10 cellular contexts compared by ENCODE assay signal in the genomic region with DNA sequence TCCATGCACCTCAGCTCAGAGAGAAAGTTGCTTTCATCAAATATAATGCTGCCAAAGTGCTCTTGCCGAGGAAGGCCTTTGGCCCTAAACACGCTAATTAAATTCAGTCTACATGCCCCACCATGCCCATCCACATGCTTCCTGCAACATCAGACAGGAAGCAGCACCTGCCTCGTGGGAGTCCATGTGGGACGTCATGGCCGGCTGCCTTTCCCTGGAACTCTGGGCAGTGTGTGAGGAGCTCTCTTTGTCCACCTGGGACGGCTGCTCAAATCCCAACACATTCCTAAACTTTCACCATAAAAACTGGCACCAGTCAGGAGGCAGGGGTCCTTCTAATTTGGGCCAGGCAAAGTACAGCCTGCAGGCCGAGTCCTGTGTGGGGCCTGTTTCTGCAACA.
A peak's percentile ranks its signal among the peaks of the same experiment; 100 is the strongest.
DNase-seq lines count a peak whose midpoint lies in the region; ATAC-seq lines count a peak whose summit lies in the region.
"Had no signal": no experiment of that assay in that cellular context is flagged by ENCODE, and none has a peak within 500 bp of the region (broad histone marks: within the 10 kb centered on the region; RNA-seq: fewer than 3 reads in every experiment).

No MANE protein-coding gene starts in this region.

- H3K27me3 Mint-ChIP-seq in activated naive CD4-positive, alpha-beta T cell treated with anti-CD3 and anti-CD28 coated beads, Interleukin-2, amount 10 ng/mL, durations not matched to agents 7 days and 5 days: peaks cover 3% of the 10 kb centered on the region
- no peaks in the 10 kb centered on the region for H3K27me3 Mint-ChIP-seq in activated naive CD8-positive, alpha-beta T cell treated with anti-CD3 and anti-CD28 coated beads, Interleukin-2, amount 50 U/mL, for 24 hours
- H3K27me3 Mint-ChIP-seq in stimulated activated naive B cell treated with anti-CD40 and anti-IgM and Interleukin-4, amounts not matched to agents 10 μg/mL and 1 μg/mL and 100 μg/mL, for 72 hours: peaks cover 8 to 18% of the 10 kb centered on the region in 2 donors

- H3K36me3 Mint-ChIP-seq in activated naive CD4-positive, alpha-beta T cell treated with anti-CD3 and anti-CD28 coated beads, Interleukin-2, amount 10 ng/mL, durations not matched to agents 7 days and 5 days: peaks cover 3% of the 10 kb centered on the region
- H3K36me3 Mint-ChIP-seq in activated naive CD8-positive, alpha-beta T cell treated with anti-CD3 and anti-CD28 coated beads, Interleukin-2, amount 50 U/mL, for 24 hours (ENCODE audit: low read depth): no peaks in the 10 kb centered on the region
- H3K36me3 Mint-ChIP-seq in stimulated activated effector memory CD8-positive, alpha-beta T cell treated with anti-CD3 and anti-CD28 coated beads, Interleukin-12 subunit alpha, Interleukin-12 subunit beta, amount 100 ng/mL, for 72 hours: no peaks in the 10 kb centered on the region
- H3K36me3 Mint-ChIP-seq in stimulated activated naive B cell treated with anti-CD40 and anti-IgM and Interleukin-4, amounts not matched to agents 10 μg/mL and 1 μg/mL and 100 μg/mL, for 72 hours: no peaks in the 10 kb centered on the region

- ATAC-seq in activated naive CD8-positive, alpha-beta T cell treated with anti-CD3 and anti-CD28 coated beads, Interleukin-2, amount 50 U/mL, for 24 hours: no peak
- no peak for ATAC-seq in stimulated activated effector memory CD8-positive, alpha-beta T cell treated with anti-CD3 and anti-CD28 coated beads, Interleukin-12 subunit alpha, Interleukin-12 subunit beta, amount 100 ng/mL, for 72 hours
- ATAC-seq in stimulated activated naive B cell treated with anti-CD40 and anti-IgM and Interleukin-4, amounts not matched to agents 10 μg/mL and 1 μg/mL and 100 μg/mL, for 72 hours (replicated peaks): no peak
- ATAC-seq: gastrocnemius medialis, PC-3 had no signal

- H3K9me3 Mint-ChIP-seq in activated naive CD4-positive, alpha-beta T cell treated with anti-CD3 and anti-CD28 coated beads, Interleukin-2, amount 10 ng/mL, durations not matched to agents 7 days and 5 days: no peaks in the 10 kb centered on the region
- no peaks in the 10 kb centered on the region for H3K9me3 Mint-ChIP-seq in activated naive CD8-positive, alpha-beta T cell treated with anti-CD3 and anti-CD28 coated beads, Interleukin-2, amount 50 U/mL, for 24 hours
- no peaks in the 10 kb centered on the region for H3K9me3 Mint-ChIP-seq in stimulated activated effector memory CD8-positive, alpha-beta T cell treated with anti-CD3 and anti-CD28 coated beads, Interleukin-12 subunit alpha, Interleukin-12 subunit beta, amount 100 ng/mL, for 72 hours
- no peaks in the 10 kb centered on the region for H3K9me3 Mint-ChIP-seq in stimulated activated naive B cell treated with anti-CD40 and anti-IgM and Interleukin-4, amounts not matched to agents 10 μg/mL and 1 μg/mL and 100 μg/mL, for 72 hours

- DNase-seq in activated naive CD4-positive, alpha-beta T cell treated with anti-CD3 and anti-CD28 coated beads, Interleukin-2, amount 10 ng/mL, durations not matched to agents 7 days and 5 days: peak; percentile 45
- no peak for DNase-seq in activated naive CD4-positive, alpha-beta T cell (lab: John Stamatoyannopoulos, UW)
- DNase-seq in NCI-H1694 (lab: John Stamatoyannopoulos, UW): peak; percentile 55
- DNase-seq in activated naive CD8-positive, alpha-beta T cell treated with anti-CD3 and anti-CD28 coated beads, Interleukin-2, amount 50 U/mL, for 24 hours: no peak
- DNase-seq in stimulated activated effector memory CD8-positive, alpha-beta T cell treated with anti-CD3 and anti-CD28 coated beads, Interleukin-12 subunit alpha, Interleukin-12 subunit beta, amount 100 ng/mL, for 72 hours (ENCODE audit: low spot score in 2 of 2): no peak
- no peak for DNase-seq in iPS-NIHi11 (ENCODE audit: low spot score)
- DNase-seq in CD1c-positive myeloid dendritic cell (ENCODE audit: extremely low spot score): no peak
- DNase-seq in stimulated activated naive B cell treated with anti-CD40 and anti-IgM and Interleukin-4, amounts not matched to agents 10 μg/mL and 1 μg/mL and 100 μg/mL, for 72 hours: no peak
- DNase-seq: gastrocnemius medialis, PC-3 had no signal

- H3K27ac Mint-ChIP-seq in activated naive CD4-positive, alpha-beta T cell treated with anti-CD3 and anti-CD28 coated beads, Interleukin-2, amount 10 ng/mL, durations not matched to agents 7 days and 5 days: peak overlapping the region; percentile 99
- peak overlapping the region; percentile 22 for H3K27ac Mint-ChIP-seq in activated naive CD8-positive, alpha-beta T cell treated with anti-CD3 and anti-CD28 coated beads, Interleukin-2, amount 50 U/mL, for 24 hours
- H3K27ac Mint-ChIP-seq in stimulated activated effector memory CD8-positive, alpha-beta T cell treated with anti-CD3 and anti-CD28 coated beads, Interleukin-12 subunit alpha, Interleukin-12 subunit beta, amount 100 ng/mL, for 72 hours: peak overlapping the region; percentile 67
- H3K27ac Mint-ChIP-seq in stimulated activated naive B cell treated with anti-CD40 and anti-IgM and Interleukin-4, amounts not matched to agents 10 μg/mL and 1 μg/mL and 100 μg/mL, for 72 hours: no peak overlapping the region

- H3K4me1 Mint-ChIP-seq in activated naive CD4-positive, alpha-beta T cell treated with anti-CD3 and anti-CD28 coated beads, Interleukin-2, amount 10 ng/mL, durations not matched to agents 7 days and 5 days: peaks cover 92% of the 10 kb centered on the region
- peaks cover 49% of the 10 kb centered on the region for H3K4me1 Mint-ChIP-seq in activated naive CD8-positive, alpha-beta T cell treated with anti-CD3 and anti-CD28 coated beads, Interleukin-2, amount 50 U/mL, for 24 hours
- H3K4me1 Mint-ChIP-seq in stimulated activated effector memory CD8-positive, alpha-beta T cell treated with anti-CD3 and anti-CD28 coated beads, Interleukin-12 subunit alpha, Interleukin-12 subunit beta, amount 100 ng/mL, for 72 hours: peaks cover 46% of the 10 kb centered on the region
- H3K4me1 Mint-ChIP-seq in stimulated activated naive B cell treated with anti-CD40 and anti-IgM and Interleukin-4, amounts not matched to agents 10 μg/mL and 1 μg/mL and 100 μg/mL, for 72 hours: peaks cover 8 to 16% of the 10 kb centered on the region in 2 donors

- CTCF ChIA-PET in activated naive CD4-positive, alpha-beta T cell treated with anti-CD3 and anti-CD28 coated beads, Interleukin-2, amount 10 ng/mL, durations not matched to agents 7 days and 5 days (lab: Charles Lee): interaction anchor here (0.7 to 3.5 kb wide), 6 partner anchors 12 to 149 kb away, joined by 3 to 56 read pairs (median 3); a partner anchor contains a TSS

- H3K4me3 Mint-ChIP-seq in activated naive CD4-positive, alpha-beta T cell treated with anti-CD3 and anti-CD28 coated beads, Interleukin-2, amount 10 ng/mL, durations not matched to agents 7 days and 5 days: peak overlapping the region; percentile 61
- no peak overlapping the region for H3K4me3 Mint-ChIP-seq in activated naive CD8-positive, alpha-beta T cell treated with anti-CD3 and anti-CD28 coated beads, Interleukin-2, amount 50 U/mL, for 24 hours
- peak overlapping the region; percentile 42 for H3K4me3 Mint-ChIP-seq in stimulated activated effector memory CD8-positive, alpha-beta T cell treated with anti-CD3 and anti-CD28 coated beads, Interleukin-12 subunit alpha, Interleukin-12 subunit beta, amount 100 ng/mL, for 72 hours
- no peak overlapping the region for H3K4me3 Mint-ChIP-seq in stimulated activated naive B cell treated with anti-CD40 and anti-IgM and Interleukin-4, amounts not matched to agents 10 μg/mL and 1 μg/mL and 100 μg/mL, for 72 hours

Comparison
In these comparisons a context has a peak if more than half of its experiments do, and no peak if none do; other contexts are left out.
1. DNase-seq: peak in activated naive CD4-positive, alpha-beta T cell treated with anti-CD3 and anti-CD28 coated beads, Interleukin-2, amount 10 ng/mL, durations not matched to agents 7 days and 5 days (single experiment) and NCI-H1694 (single experiment); none in activated naive CD4-positive, alpha-beta T cell (0 of 4), activated naive CD8-positive, alpha-beta T cell treated with anti-CD3 and anti-CD28 coated beads, Interleukin-2, amount 50 U/mL, for 24 hours (single experiment), stimulated activated effector memory CD8-positive, alpha-beta T cell treated with anti-CD3 and anti-CD28 coated beads, Interleukin-12 subunit alpha, Interleukin-12 subunit beta, amount 100 ng/mL, for 72 hours (0 of 2), iPS-NIHi11 (single experiment), CD1c-positive myeloid dendritic cell (single experiment) and stimulated activated naive B cell treated with anti-CD40 and anti-IgM and Interleukin-4, amounts not matched to agents 10 μg/mL and 1 μg/mL and 100 μg/mL, for 72 hours (single experiment).
2. H3K4me3 Mint-ChIP-seq: peak in activated naive CD4-positive, alpha-beta T cell treated with anti-CD3 and anti-CD28 coated beads, Interleukin-2, amount 10 ng/mL, durations not matched to agents 7 days and 5 days (single experiment) and stimulated activated effector memory CD8-positive, alpha-beta T cell treated with anti-CD3 and anti-CD28 coated beads, Interleukin-12 subunit alpha, Interleukin-12 subunit beta, amount 100 ng/mL, for 72 hours (single experiment); none in activated naive CD8-positive, alpha-beta T cell treated with anti-CD3 and anti-CD28 coated beads, Interleukin-2, amount 50 U/mL, for 24 hours (single experiment) and stimulated activated naive B cell treated with anti-CD40 and anti-IgM and Interleukin-4, amounts not matched to agents 10 μg/mL and 1 μg/mL and 100 μg/mL, for 72 hours (0 of 2).